21 cellular contexts compared by ENCODE assay signal in genomic region chr10:3237530-3237929, GRCh38.
"Had no signal": no experiment of that assay in that cellular context is flagged by ENCODE, and none has a peak within 500 bp of the region (broad histone marks: within the 10 kb centered on the region; RNA-seq: fewer than 3 reads in every experiment).

No MANE protein-coding gene starts in this region.

- H3K27ac ChIP-seq: left lung, ovary, psoas muscle, skin epidermis, spleen, transverse colon, vagina had no signal

- DNase-seq: dorsolateral prefrontal cortex; effector CD4-positive, alpha-beta T cell; left cardiac atrium; left lung; mesendoderm; midbrain; naive thymus-derived CD4-positive, alpha-beta T cell; occipital lobe; ovary; psoas muscle; right cardiac atrium; spleen; stimulated activated CD4-positive, alpha-beta T cell treated with anti-CD3 and anti-CD28 coated beads, Interleukin-4, amount 100 ng/mL, for 4 hours; stimulated activated naive CD8-positive, alpha-beta T cell treated with anti-CD3 and anti-CD28 coated beads, Interleukin-15, Interleukin-2, amounts not matched to agents 100 U/mL and 50 U/mL, for 24 hours; transverse colon had no signal

- H3K27me3 ChIP-seq: left lung, ovary, transverse colon, vagina had no signal

- H3K27ac Mint-ChIP-seq: naive thymus-derived CD4-positive, alpha-beta T cell; nephron; stimulated activated memory B cell treated with anti-CD40 and anti-IgM and Interleukin-4, amounts not matched to agents 10 μg/mL and 1 μg/mL and 100 μg/mL, for 72 hours had no signal

- H3K9me3 ChIP-seq: left lung, ovary, psoas muscle, spleen, transverse colon, vagina had no signal

- FAIRE-seq: colon, frontal cortex had no signal

- H3K4me3 ChIP-seq: left lung, ovary, psoas muscle, skin epidermis, spleen, transverse colon, vagina had no signal

- H3K4me1 ChIP-seq: psoas muscle, vagina had no signal

- H3K4me3 Mint-ChIP-seq: naive thymus-derived CD4-positive, alpha-beta T cell; nephron; stimulated activated memory B cell treated with anti-CD40 and anti-IgM and Interleukin-4, amounts not matched to agents 10 μg/mL and 1 μg/mL and 100 μg/mL, for 72 hours had no signal

- H3K36me3 ChIP-seq: left lung, ovary, spleen, transverse colon, vagina had no signal

- H3K9me3 Mint-ChIP-seq: naive thymus-derived CD4-positive, alpha-beta T cell; stimulated activated memory B cell treated with anti-CD40 and anti-IgM and Interleukin-4, amounts not matched to agents 10 μg/mL and 1 μg/mL and 100 μg/mL, for 72 hours had no signal

- ATAC-seq: left cardiac atrium; left lung; naive thymus-derived CD4-positive, alpha-beta T cell; psoas muscle; right cardiac atrium; stimulated activated memory B cell treated with anti-CD40 and anti-IgM and Interleukin-4, amounts not matched to agents 10 μg/mL and 1 μg/mL and 100 μg/mL, for 72 hours; stimulated activated naive CD8-positive, alpha-beta T cell treated with anti-CD3 and anti-CD28 coated beads, Interleukin-15, Interleukin-2, amounts not matched to agents 100 U/mL and 50 U/mL, for 24 hours had no signal
